ENCODE assay signal across 18 cellular contexts in genomic region chr14:95464524-95464923, GRCh38. TPM values are rescaled to one million over a fixed set of nuclear protein-coding genes. Genes with fewer than 3 reads are reported as not detected.
A peak's percentile ranks its signal among the peaks of the same experiment; 100 is the strongest.
DNase-seq lines count a peak whose midpoint lies in the region; ATAC-seq and TF ChIP-seq lines count a peak whose summit lies in the region.
"Had no signal": no experiment of that assay in that cellular context is flagged by ENCODE, and none has a peak within 500 bp of the region (broad histone marks: within the 10 kb centered on the region; RNA-seq: fewer than 3 reads in every experiment).

No MANE protein-coding gene starts in this region.

- H3K27ac Mint-ChIP-seq in memory B cell: peak overlapping the region; percentile 87
- H3K27ac Mint-ChIP-seq in WTC11: no peak overlapping the region
- H3K27ac Mint-ChIP-seq: dendritic cell treated with granulocyte-macrophage colony-stimulating factor and Interleukin-4, amounts not matched to agents 40 ng/mL and 50 ng/mL, for 4 days had no signal

- H3K4me1 Mint-ChIP-seq in memory B cell: peaks cover 29% of the 10 kb centered on the region
- H3K4me1 Mint-ChIP-seq in WTC11: peaks cover 16% of the 10 kb centered on the region

- H4K20me1 ChIP-seq in SK-N-SH (ENCODE audit: insufficient read depth) (no peaks in the 10 kb centered on the region), DOHH2 (ENCODE audit: control insufficient read depth, insufficient read depth, low read depth, low read length) (no peaks in the 10 kb centered on the region)

- no peak overlapping the region for H3K4me3 ChIP-seq in SK-N-SH (ENCODE audit: low read depth in 2 of 2, low read length in 1 of 2)
- H3K4me3 ChIP-seq in DOHH2 (ENCODE audit: low read length): peak overlapping the region; percentile 62
- H3K4me3 ChIP-seq: gastroesophageal sphincter had no signal

- H3K4me1 ChIP-seq in SK-N-SH (ENCODE audit: control insufficient read depth in 1 of 2, insufficient read depth in 2 of 2, low read depth in 1 of 2, low read length in 1 of 2) (peaks cover 0 to 29% of the 10 kb centered on the region in 2 experiments; a peak in 1 of 4 replicates), DOHH2 (ENCODE audit: control insufficient read depth, low read length) (peaks cover 34% of the 10 kb centered on the region)

- DNase-seq in SK-N-SH (no peak), memory B cell (ENCODE audit: low spot score in 2 of 2) (no peak), NCI-H1930 (lab: John Stamatoyannopoulos, UW) (no peak), SW480 (ENCODE audit: low spot score) (no peak), WTC11 (ENCODE audit: low spot score) (no peak)
- DNase-seq: activated effector memory CD4-positive, alpha-beta T cell treated with Interleukin-2 at 50 U/mL for 16 hours; EL; erythroblast; left ventricle myocardium superior; NCI-H1048; NCI-H2171; stimulated activated naive CD4-positive, alpha-beta T cell treated with Interleukin-2 at 50 U/mL for 16 hours had no signal

- H3K9me3 ChIP-seq in SK-N-SH (no peaks in the 10 kb centered on the region), DOHH2 (ENCODE audit: control insufficient read depth, insufficient read depth, low read length) (no peaks in the 10 kb centered on the region)
- H3K9me3 ChIP-seq: gastroesophageal sphincter had no signal

- H3K36me3 ChIP-seq in SK-N-SH (replicated peaks in 1 of 2; ENCODE audit: control insufficient read depth in 1 of 2, insufficient read depth in 2 of 2, low read length in 1 of 2) (no peaks in the 10 kb centered on the region), DOHH2 (ENCODE audit: control insufficient read depth, low read length) (no peaks in the 10 kb centered on the region)

- no peak for TF ChIP-seq EP300 in SK-N-SH (IDR thresholded peaks at IDR 0.05; ENCODE audit: borderline replicate concordance in 1 of 2, low read depth in 1 of 2, low read length in 1 of 2)

- peaks cover 28% of the 10 kb centered on the region for H3K36me3 Mint-ChIP-seq in memory B cell
- no peaks in the 10 kb centered on the region for H3K36me3 Mint-ChIP-seq in WTC11

- H3K27me3 Mint-ChIP-seq in memory B cell (no peaks in the 10 kb centered on the region), WTC11 (ENCODE audit: low read depth) (peaks cover 8% of the 10 kb centered on the region)
- H3K27me3 Mint-ChIP-seq: dendritic cell treated with granulocyte-macrophage colony-stimulating factor and Interleukin-4, amounts not matched to agents 40 ng/mL and 50 ng/mL, for 4 days had no signal

- no peaks in the 10 kb centered on the region for H3F3A ChIP-seq in SK-N-SH (replicated peaks; ENCODE audit: insufficient read depth)
- peaks cover 6% of the 10 kb centered on the region; the same call in 1 of the 2 replicates for H3F3A ChIP-seq in DOHH2 (ENCODE audit: control insufficient read depth, insufficient read depth)

- H3K79me2 ChIP-seq in SK-N-SH (ENCODE audit: insufficient read depth): no peaks in the 10 kb centered on the region
- no peaks in the 10 kb centered on the region for H3K79me2 ChIP-seq in DOHH2 (ENCODE audit: control insufficient read depth, low read length)

- H3K27me3 ChIP-seq in SK-N-SH (ENCODE audit: insufficient read depth): no peaks in the 10 kb centered on the region
- no peaks in the 10 kb centered on the region for H3K27me3 ChIP-seq in DOHH2 (ENCODE audit: control insufficient read depth, low read length)

- H3K9me2 ChIP-seq in SK-N-SH (no peaks in the 10 kb centered on the region), DOHH2 (replicated peaks; ENCODE audit: control insufficient read depth, low read length) (no peaks in the 10 kb centered on the region)

- TF ChIP-seq CTCF in SK-N-SH (IDR thresholded peaks at IDR 0.05) (no peak), DOHH2 (IDR thresholded peaks at IDR 0.05; ENCODE audit: low read depth, low read length, poor library complexity, severe bottlenecking) (no peak), VCaP (conservative IDR thresholded peaks at IDR 0.05) (no peak), WTC11 (IDR thresholded peaks at IDR 0.05) (no peak)

- no peaks in the 10 kb centered on the region for H3K9me3 Mint-ChIP-seq in memory B cell
- no peaks in the 10 kb centered on the region for H3K9me3 Mint-ChIP-seq in WTC11
- H3K9me3 Mint-ChIP-seq: dendritic cell treated with granulocyte-macrophage colony-stimulating factor and Interleukin-4, amounts not matched to agents 40 ng/mL and 50 ng/mL, for 4 days had no signal

- TF ChIP-seq RAD21 in SK-N-SH (IDR thresholded peaks at IDR 0.05; ENCODE audit: low read length): no peak

- H3K9ac ChIP-seq in SK-N-SH: no peak overlapping the region

- H3K4me3 Mint-ChIP-seq in memory B cell: no peak overlapping the region
- no peak overlapping the region for H3K4me3 Mint-ChIP-seq in WTC11
- H3K4me3 Mint-ChIP-seq: dendritic cell treated with granulocyte-macrophage colony-stimulating factor and Interleukin-4, amounts not matched to agents 40 ng/mL and 50 ng/mL, for 4 days had no signal

- ATAC-seq in SK-N-SH treated with all-trans-retinoic acid at 6 μM for 48 hours: peak; percentile 27; the same call in 2 of the 3 replicates
- ATAC-seq in memory B cell (ENCODE audit: low read depth): peak; percentile 54
- no peak for ATAC-seq in WTC11
- ATAC-seq: gastroesophageal sphincter had no signal

- 84% methylated on average over 4 of the region's 4 CpGs for WGBS in SK-N-SH (ENCODE audit: low lambda C conversion rate)

- CTCF ChIA-PET in SK-N-SH (lab: Yijun Ruan, JAX): interaction anchor here (0.8 to 4.5 kb wide), 3 partner anchors 13 to 63 kb away, joined by 3 to 22 read pairs (median 10); no protein-coding TSS in a partner anchor
- CTCF ChIA-PET in WTC11 (lab: Charles Lee): interaction anchor here (1.0 to 2.1 kb wide), 2 partner anchors 12 to 22 kb away, joined by 3 to 15 read pairs; no protein-coding TSS in a partner anchor

- H3K27ac ChIP-seq in SK-N-SH (ENCODE audit: low read depth in 2 of 2, low read length in 1 of 2) (peak overlapping the region in 1 of 2 experiments; percentile 36; a peak in 2 of 4 replicates), DOHH2 (ENCODE audit: low read depth, low read length) (peak overlapping the region; percentile 84), VCaP (peak overlapping the region; percentile 70)
- H3K27ac ChIP-seq: C4-2B, gastroesophageal sphincter had no signal

- H2AFZ ChIP-seq in SK-N-SH (ENCODE audit: low read depth): no peak overlapping the region

- POLR2A ChIA-PET in SK-N-SH (lab: Yijun Ruan, JAX) (no interaction called here), WTC11 (lab: Charles Lee) (no interaction called here)

- H3K4me2 ChIP-seq in SK-N-SH (no peak overlapping the region), DOHH2 (ENCODE audit: low read length) (peak overlapping the region; percentile 78)

TF ChIP-seq in SK-N-SH treated with all-trans-retinoic acid at 6 μM for 48 hours, 23 proteins besides CTCF, POLR2A, EP300 and RAD21 (continues in another document):
- no peak for TF ChIP-seq ISL1 (CRISPR knock-in tag; IDR thresholded peaks at IDR 0.05)
- no peak for TF ChIP-seq ZNF8 (CRISPR knock-in tag; IDR thresholded peaks at IDR 0.05)
- no peak for TF ChIP-seq SNAI2 (CRISPR knock-in tag; IDR thresholded peaks at IDR 0.05)
- no peak for TF ChIP-seq ESRRG (CRISPR knock-in tag; IDR thresholded peaks at IDR 0.05)
- TF ChIP-seq ZNF70 (CRISPR knock-in tag; IDR thresholded peaks at IDR 0.05): no peak
- no peak for TF ChIP-seq RARB (CRISPR knock-in tag; IDR thresholded peaks at IDR 0.05)
- TF ChIP-seq ZNF565 (CRISPR knock-in tag; conservative IDR thresholded peaks at IDR 0.05; ENCODE audit: low read depth): no peak

TF ChIP-seq in SK-N-SH, 30 proteins besides CTCF, POLR2A, EP300 and RAD21 (continues in another document):
- no peak for TF ChIP-seq SMC3 (IDR thresholded peaks at IDR 0.05; ENCODE audit: low read depth, low read length)
- no peak for TF ChIP-seq FOSL2 (IDR thresholded peaks at IDR 0.05; ENCODE audit: borderline replicate concordance, low read depth)
- TF ChIP-seq PBX3 (IDR thresholded peaks at IDR 0.05): no peak
- no peak for TF ChIP-seq SIN3A (IDR thresholded peaks at IDR 0.05; ENCODE audit: borderline replicate concordance, low read depth, low read length)
- TF ChIP-seq EZH2phosphoT487 (IDR thresholded peaks at IDR 0.05; ENCODE audit: borderline replicate concordance, low read depth): no peak
- no peak for TF ChIP-seq NFIC (IDR thresholded peaks at IDR 0.05; ENCODE audit: borderline replicate concordance)

TF ChIP-seq in WTC11, 78 proteins besides CTCF, POLR2A, EP300 and RAD21 (continues in another document):
- no peak for TF ChIP-seq TEAD4 (CRISPR knock-in tag; IDR thresholded peaks at IDR 0.05)
- TF ChIP-seq ZNF671 (CRISPR knock-in tag; IDR thresholded peaks at IDR 0.05): no peak
- TF ChIP-seq IRF1 (CRISPR knock-in tag; IDR thresholded peaks at IDR 0.05): no peak
- TF ChIP-seq ZNF121 (CRISPR knock-in tag; IDR thresholded peaks at IDR 0.05): no peak
- no peak for TF ChIP-seq TCF7 (CRISPR knock-in tag; IDR thresholded peaks at IDR 0.05; ENCODE audit: low read depth)
- no peak for TF ChIP-seq JAZF1 (CRISPR knock-in tag; IDR thresholded peaks at IDR 0.05)
- no peak for TF ChIP-seq FOXP1 (CRISPR knock-in tag; IDR thresholded peaks at IDR 0.05; ENCODE audit: borderline replicate concordance)
- no peak for TF ChIP-seq RELA (CRISPR knock-in tag; IDR thresholded peaks at IDR 0.05; ENCODE audit: borderline replicate concordance)
- TF ChIP-seq OVOL2 (CRISPR knock-in tag; IDR thresholded peaks at IDR 0.05; ENCODE audit: borderline replicate concordance): no peak
- no peak for TF ChIP-seq PRRX2 (CRISPR knock-in tag; IDR thresholded peaks at IDR 0.05)
- TF ChIP-seq CREB1 (CRISPR knock-in tag; IDR thresholded peaks at IDR 0.05): no peak

RNA-seq across cellular contexts. Expression of gene SYNE3, which starts 51.9 kb away (rescaled TPM):
- polyA plus RNA-seq in SK-N-SH (2012; rRNA removed): 1.8 and 2.0 TPM in 2 replicates
- polyA plus RNA-seq in SK-N-SH (2012; cell fraction: cytosol; rRNA removed): 0.80 and 1.3 TPM in 2 replicates
- 3.0 and 3.6 TPM in 2 replicates for polyA plus RNA-seq in SK-N-SH (2012; cell fraction: nucleus; rRNA removed)
- total RNA-seq in WTC11 (2021): 0.21 to 0.34 TPM (median 0.24 TPM) in 3 replicates
